Comparison of ENCODE assay signal across 8 cellular contexts in genomic region chr5:177496111-177497010, GRCh38. TPM values are rescaled to one million over a fixed set of nuclear protein-coding genes. Genes with fewer than 3 reads are reported as not detected.
A peak's percentile ranks its signal among the peaks of the same experiment; 100 is the strongest.
DNase-seq lines count a peak whose midpoint lies in the region; ATAC-seq, FAIRE-seq and TF ChIP-seq lines count a peak whose summit lies in the region.

No MANE protein-coding gene starts in this region.

- in situ Hi-C loops in K562 (cut with MboI): no loop called here

- TF ChIP-seq EP300 in K562 (IDR thresholded peaks at IDR 0.05; ENCODE audit: low read length): 0 out of 2 replicates have a peak, but pooled peaks have one; percentile 15

- H2AFZ ChIP-seq in K562 (ENCODE audit: low read depth, low read length): peak overlapping the region; percentile 36; the same call in 1 of the 2 replicates

- TF ChIP-seq CTCF in AG09319 (IDR thresholded peaks at IDR 0.05; ENCODE audit: low read depth, low read length): peak; percentile 21
- peak; percentile 45; the same call in 1 of the 2 replicates for TF ChIP-seq CTCF in GM12875 (IDR thresholded peaks at IDR 0.05; ENCODE audit: borderline replicate concordance, insufficient read depth, low read depth, low read length)
- TF ChIP-seq CTCF in K562 (IDR thresholded peaks at IDR 0.05 in 2 of 3, conservative IDR thresholded peaks at IDR 0.05 in 1 of 3; ENCODE audit: insufficient read depth in 2 of 3, low read depth in 1 of 3, low read length in 3 of 3): peak; percentile 35 to 52 (median 45); a peak in 5 of 6 replicates
- TF ChIP-seq CTCF in spleen (IDR thresholded peaks at IDR 0.05 in 8 of 11, conservative IDR thresholded peaks at IDR 0.05 in 3 of 11): peak in 1 of 11 experiments; percentile 14

- peak overlapping the region; percentile 89 to 98 for H3K9ac ChIP-seq in K562 (ENCODE audit: insufficient read depth in 1 of 2, low read depth in 2 of 2, low read length in 2 of 2)

- peaks cover 51% of the 10 kb centered on the region for H3K79me2 ChIP-seq in K562 (ENCODE audit: control insufficient read depth, insufficient read depth, low read length)

- H4K20me1 ChIP-seq in K562 (replicated peaks; ENCODE audit: control insufficient read depth, insufficient read depth, low read length): no peaks in the 10 kb centered on the region; the same call in 1 of the 2 replicates

- intact Hi-C loops in K562 (cut with micrococcal nuclease): loop anchor here (1.0 to 5.0 kb wide), 3 partner anchors 40 to 179 kb away; partner anchors contain the start of gene FAM193B
- intact Hi-C loops in spleen (cut with DNase I; ENCODE audit: low total_unique reads): no loop called here

- TF ChIP-seq RAD21 in K562 (CRISPR knock-in tag; conservative IDR thresholded peaks at IDR 0.05 in 1 of 2, IDR thresholded peaks at IDR 0.05 in 1 of 2): no peak

- H3K4me3 ChIP-seq in GM12875 (ENCODE audit: low read depth, low read length) (peak overlapping the region; percentile 70), K562 (peak overlapping the region; percentile 82), spleen (peak overlapping the region; percentile 56 to 94 (median 72))

- no peak; the same call in 1 of the 2 replicates for TF ChIP-seq POLR2A in K562 (conservative IDR thresholded peaks at IDR 0.05)
- TF ChIP-seq POLR2A in spleen (IDR thresholded peaks at IDR 0.05): no peak

- peak overlapping the region; percentile 91 for H3K4me2 ChIP-seq in K562 (ENCODE audit: insufficient read depth, low read length)

- FAIRE-seq in K562 (lab: Jason Lieb, UNC): peak; percentile 58

- H3K27ac ChIP-seq in K562 (ENCODE audit: extremely low read depth, low read depth, low read length): peak overlapping the region; percentile 95
- peak overlapping the region; percentile 15 to 93 (median 88) for H3K27ac ChIP-seq in spleen

- CTCF ChIA-PET in K562 (lab: Yijun Ruan, JAX; ENCODE audit: low intra/inter-chr PET ratio): no interaction called here

- no peaks in the 10 kb centered on the region for H3K9me1 ChIP-seq in K562 (ENCODE audit: control insufficient read depth, insufficient read depth, low read length)

- no TSS peak for BruUV-seq in K562 (replicated peaks; lab: Mats Ljungman, UMichigan)

- peaks cover 57 to 96% of the 10 kb centered on the region in 2 experiments for H3K4me1 ChIP-seq in K562 (replicated peaks in 1 of 2; ENCODE audit: control insufficient read depth in 2 of 2, insufficient read depth in 2 of 2, low read length in 2 of 2)
- H3K4me1 ChIP-seq in spleen: peaks cover 51 to 98% (median 74%) of the 10 kb centered on the region in 6 donors

- H3K9me3 ChIP-seq in K562 (replicated peaks; ENCODE audit: control insufficient read depth, insufficient read depth, low read depth, low read length) (no peaks in the 10 kb centered on the region), spleen (no peaks in the 10 kb centered on the region)

- POLR2A ChIA-PET in K562 (lab: Yijun Ruan, JAX): interaction anchor here (0.5 to 2.1 kb wide), 19 partner anchors 8 to 152 kb away, joined by 3 to 11 read pairs (median 4); partner anchors contain the start of gene DOK3

- H3K27me3 ChIP-seq in K562 (ENCODE audit: control insufficient read depth in 2 of 2, insufficient read depth in 2 of 2, low read length in 2 of 2) (no peaks in the 10 kb centered on the region), spleen (replicated peaks in 1 of 7) (peaks cover 0 to 13% (median 0%) of the 10 kb centered on the region in 7 donors)

- ATAC-seq in K562: peak; percentile 76

- 5% methylated on average over 10 of the region's 31 CpGs for WGBS in K562 (ENCODE audit: insufficient coverage, low coverage, missing lambda C conversion rate)
- WGBS in spleen, 5 donors: 23 to 53% (median 38%) methylated on average over 14 to 31 of the region's 31 CpGs

- DNase-seq in AG09319 (ENCODE audit: extremely low read depth, low read depth): peak; percentile 91
- DNase-seq in NCI-H526 treated with DMSO at 0.1 percent for 48 hours (lab: John Stamatoyannopoulos, UW): peak; percentile 29
- peak; percentile 36 to 95 (median 64) for DNase-seq in K562 (ENCODE audit: extremely low read depth in 1 of 4, low spot score in 3 of 4)
- DNase-seq in iPS-NIHi11 (ENCODE audit: low spot score): peak; percentile 78
- DNase-seq in spleen: peak; percentile 82
- no peak for DNase-seq in OCI-M2 (lab: John Stamatoyannopoulos, UW; ENCODE audit: unreplicated experiment)
- no peak for DNase-seq in activated effector memory CD4-positive, alpha-beta T cell treated with anti-CD3 and anti-CD28 coated beads, Interleukin-2, amount 50 U/mL, for 16 hours

- peaks cover 40% of the 10 kb centered on the region; the same call in 2 of the 3 replicates for H3K36me3 ChIP-seq in K562 (ENCODE audit: control insufficient read depth, insufficient read depth, low read length)
- H3K36me3 ChIP-seq in spleen: peaks cover 0 to 17% (median 13%) of the 10 kb centered on the region in 6 donors

RNA-seq across cellular contexts. Expression of gene PDLIM7, which starts 1.0 kb away (rescaled TPM):
- total RNA-seq in K562 (2011; cell fraction: chromatin; rRNA removed; ENCODE audit: low replicate concordance): 145 and 420 TPM in 2 replicates
- 271 and 275 TPM in 2 replicates for total RNA-seq in K562 (2011; cell fraction: nucleolus; rRNA removed)
- 200 and 231 TPM in 2 replicates for total RNA-seq in K562 (2011; cell fraction: nucleoplasm; rRNA removed)
- total RNA-seq in K562 (2014; rRNA removed): 85.6 and 89.0 TPM in 2 replicates
- total RNA-seq in K562 (2014; rRNA removed; fragmentation: Illumina TruSeq; extraction: Trizol): 6.4 and 10.4 TPM in 2 replicates
- 32.6 and 38.1 TPM in 2 replicates for total RNA-seq in K562 (2015; rRNA removed; fragmentation: Illumina TruSeq; extraction: Trizol)
- total RNA-seq in K562 (2021): 112 and 124 TPM in 2 replicates
- polyA plus RNA-seq in K562 (2011; rRNA removed): 34.7 and 66.8 TPM in 2 replicates
- polyA plus RNA-seq in K562 (2011; cell fraction: cytosol; rRNA removed): 40.6 and 105 TPM in 2 replicates
- polyA plus RNA-seq in K562 (2011; cell fraction: nucleus; rRNA removed): 255 and 454 TPM in 2 replicates
- polyA plus RNA-seq in K562 (2012): 79.5 and 127 TPM in 2 replicates
- polyA plus RNA-seq in K562 (2014; fragmentation: Illumina TruSeq; extraction: Trizol): 25.5 and 49.4 TPM in 2 replicates
- polyA plus RNA-seq in K562 (2014; fragmentation: Nextera tagmentation; extraction: Ambion mirVana): 1 to 10 TPM; 2.1 to 4.1 TPM
- polyA plus RNA-seq in K562 (2014; rRNA removed): 115 and 119 TPM in 2 replicates
- 18.4 and 18.7 TPM in 2 replicates for polyA minus RNA-seq in K562 (2011; rRNA and poly(A)+ RNA removed)
- polyA minus RNA-seq in K562 (2011; cell fraction: cytosol; rRNA and poly(A)+ RNA removed): 39.0 and 41.5 TPM in 2 replicates
- 90.7 and 100 TPM in 2 replicates for polyA minus RNA-seq in K562 (2011; cell fraction: nucleus; rRNA and poly(A)+ RNA removed)
- total RNA-seq in spleen: 100 to 1,000 TPM in 3 of 7 donors, 10 to 100 TPM in 4; 44.8 to 220 (median 86.4) TPM
- polyA plus RNA-seq in spleen: 100 to 1,000 TPM in 1 of 3 donors, 10 to 100 TPM in 2; 42.5 to 125 (median 59.2) TPM

RNA-seq across cellular contexts. Expression of gene DOK3, which starts 13.3 kb away (rescaled TPM):
- 31.3 and 80.0 TPM in 2 replicates for total RNA-seq in K562 (2011; cell fraction: chromatin; rRNA removed; ENCODE audit: low replicate concordance)
- total RNA-seq in K562 (2011; cell fraction: nucleolus; rRNA removed): 40.8 and 45.7 TPM in 2 replicates
- total RNA-seq in K562 (2011; cell fraction: nucleoplasm; rRNA removed): 31.9 and 45.3 TPM in 2 replicates
- total RNA-seq in K562 (2014; rRNA removed) (9.2 and 11.0 TPM in 2 replicates), K562 (2014; rRNA removed; fragmentation: Illumina TruSeq; extraction: Trizol) (2.0 TPM in 2 replicates), K562 (2015; rRNA removed; fragmentation: Illumina TruSeq; extraction: Trizol) (5.9 and 7.2 TPM in 2 replicates), K562 (2021) (15.7 and 21.1 TPM in 2 replicates), spleen (100 to 1,000 TPM; 111 to 231 (median 149) TPM)
- polyA plus RNA-seq in K562 (2011; rRNA removed) (8.0 and 16.1 TPM in 2 replicates), K562 (2014; fragmentation: Illumina TruSeq; extraction: Trizol) (10.1 and 12.5 TPM in 2 replicates), K562 (2014; fragmentation: Nextera tagmentation; extraction: Ambion mirVana) (1 to 10 TPM; 1.3 to 1.7 TPM), K562 (2014; rRNA removed) (16.9 and 23.0 TPM in 2 replicates), spleen (100 to 1,000 TPM in 1 of 3 donors, 10 to 100 TPM in 2; 69.9 to 144 (median 98.4) TPM)
- polyA plus RNA-seq in K562 (2011; cell fraction: cytosol; rRNA removed): 15.1 and 21.5 TPM in 2 replicates
- polyA plus RNA-seq in K562 (2011; cell fraction: nucleus; rRNA removed): 70.3 and 111 TPM in 2 replicates
- polyA plus RNA-seq in K562 (2012): 14.5 and 23.5 TPM in 2 replicates
- 3.9 and 4.1 TPM in 2 replicates for polyA minus RNA-seq in K562 (2011; rRNA and poly(A)+ RNA removed)
- 7.4 and 11.9 TPM in 2 replicates for polyA minus RNA-seq in K562 (2011; cell fraction: cytosol; rRNA and poly(A)+ RNA removed)
- polyA minus RNA-seq in K562 (2011; cell fraction: nucleus; rRNA and poly(A)+ RNA removed): 18.3 and 19.9 TPM in 2 replicates

RNA-seq across cellular contexts. Expression of gene DDX41, which starts 20.4 kb away (rescaled TPM):
- total RNA-seq in K562 (2011; cell fraction: chromatin; rRNA removed; ENCODE audit: low replicate concordance): 156 and 392 TPM in 2 replicates
- 235 and 242 TPM in 2 replicates for total RNA-seq in K562 (2011; cell fraction: nucleolus; rRNA removed)
- 123 and 170 TPM in 2 replicates for total RNA-seq in K562 (2011; cell fraction: nucleoplasm; rRNA removed)
- total RNA-seq in K562 (2014; rRNA removed) (284 and 396 TPM in 2 replicates), K562 (2014; rRNA removed; fragmentation: Illumina TruSeq; extraction: Trizol) (41.4 and 53.7 TPM in 2 replicates), K562 (2015; rRNA removed; fragmentation: Illumina TruSeq; extraction: Trizol) (97.1 and 116 TPM in 2 replicates), K562 (2021) (164 and 167 TPM in 2 replicates), spleen (100 to 1,000 TPM in 2 of 7 donors, 10 to 100 TPM in 5; 68.9 to 126 (median 91.8) TPM)
- polyA plus RNA-seq in K562 (2011; rRNA removed) (138 and 148 TPM in 2 replicates), K562 (2014; fragmentation: Illumina TruSeq; extraction: Trizol) (94.9 and 113 TPM in 2 replicates), K562 (2014; fragmentation: Nextera tagmentation; extraction: Ambion mirVana) (10 to 100 TPM; 38.2 to 60.1 TPM), K562 (2014; rRNA removed) (234 and 236 TPM in 2 replicates), spleen (10 to 100 TPM; 68.9 to 99.4 (median 92.9) TPM)
- polyA plus RNA-seq in K562 (2011; cell fraction: cytosol; rRNA removed): 199 and 327 TPM in 2 replicates
- 545 and 753 TPM in 2 replicates for polyA plus RNA-seq in K562 (2011; cell fraction: nucleus; rRNA removed)
- polyA plus RNA-seq in K562 (2012): 166 and 178 TPM in 2 replicates
- 143 and 154 TPM in 2 replicates for polyA minus RNA-seq in K562 (2011; rRNA and poly(A)+ RNA removed)
- 157 and 376 TPM in 2 replicates for polyA minus RNA-seq in K562 (2011; cell fraction: cytosol; rRNA and poly(A)+ RNA removed)
- 191 and 218 TPM in 2 replicates for polyA minus RNA-seq in K562 (2011; cell fraction: nucleus; rRNA and poly(A)+ RNA removed)

RNA-seq across cellular contexts. Expression of gene DBN1, which starts 22.9 kb away (rescaled TPM):
- 62.9 and 114 TPM in 2 replicates for total RNA-seq in K562 (2011; cell fraction: chromatin; rRNA removed; ENCODE audit: low replicate concordance)
- 51.0 and 54.6 TPM in 2 replicates for total RNA-seq in K562 (2011; cell fraction: nucleolus; rRNA removed)
- 24.9 and 46.2 TPM in 2 replicates for total RNA-seq in K562 (2011; cell fraction: nucleoplasm; rRNA removed)
- total RNA-seq in K562 (2014; rRNA removed) (72.9 and 87.2 TPM in 2 replicates), K562 (2014; rRNA removed; fragmentation: Illumina TruSeq; extraction: Trizol) (11.7 and 12.3 TPM in 2 replicates), K562 (2015; rRNA removed; fragmentation: Illumina TruSeq; extraction: Trizol) (27.9 and 33.0 TPM in 2 replicates), K562 (2021) (78.9 and 84.3 TPM in 2 replicates), spleen (10 to 100 TPM; 13.0 to 26.5 (median 17.6) TPM)
- polyA plus RNA-seq in K562 (2011; rRNA removed) (34.3 and 44.2 TPM in 2 replicates), K562 (2014; fragmentation: Illumina TruSeq; extraction: Trizol) (22.1 and 54.4 TPM in 2 replicates), K562 (2014; fragmentation: Nextera tagmentation; extraction: Ambion mirVana) (under 1 TPM; 0.25 to 0.34 TPM), K562 (2014; rRNA removed) (53.2 and 81.8 TPM in 2 replicates), spleen (10 to 100 TPM in 1 of 3 donors, 1 to 10 TPM in 2; 6.8 to 16.3 (median 7.6) TPM)
- polyA plus RNA-seq in K562 (2011; cell fraction: cytosol; rRNA removed): 21.2 and 83.9 TPM in 2 replicates
- polyA plus RNA-seq in K562 (2011; cell fraction: nucleus; rRNA removed): 142 and 188 TPM in 2 replicates
- 44.7 and 45.1 TPM in 2 replicates for polyA plus RNA-seq in K562 (2012)
- polyA minus RNA-seq in K562 (2011; rRNA and poly(A)+ RNA removed): 20.0 and 24.6 TPM in 2 replicates
- 26.6 and 37.0 TPM in 2 replicates for polyA minus RNA-seq in K562 (2011; cell fraction: cytosol; rRNA and poly(A)+ RNA removed)
- 30.0 and 61.5 TPM in 2 replicates for polyA minus RNA-seq in K562 (2011; cell fraction: nucleus; rRNA and poly(A)+ RNA removed)

RNA-seq across cellular contexts. Expression of gene PRR7, which starts 49.7 kb away (rescaled TPM):
- total RNA-seq in K562 (2011; cell fraction: chromatin; rRNA removed; ENCODE audit: low replicate concordance): 1.6 TPM in 1 of 2 replicates, not detected in the other
- total RNA-seq in K562 (2011; cell fraction: nucleolus; rRNA removed): 3.3 and 4.7 TPM in 2 replicates
- total RNA-seq in K562 (2011; cell fraction: nucleoplasm; rRNA removed): 1.0 and 1.9 TPM in 2 replicates
- total RNA-seq in K562 (2014; rRNA removed) (11.3 and 14.9 TPM in 2 replicates), K562 (2014; rRNA removed; fragmentation: Illumina TruSeq; extraction: Trizol) (not detected in 2 replicates), K562 (2015; rRNA removed; fragmentation: Illumina TruSeq; extraction: Trizol) (0.80 and 1.2 TPM in 2 replicates), K562 (2021) (9.7 and 10.4 TPM in 2 replicates), spleen (1 to 10 TPM in 6 of 7 donors, not detected in 1; 2.6 to 5.3 (median 4.7) TPM)
- polyA plus RNA-seq in K562 (2011; rRNA removed) (0.92 and 1.0 TPM in 2 replicates), K562 (2014; fragmentation: Illumina TruSeq; extraction: Trizol) (0.24 TPM in 1 of 2 replicates, not detected in the other), K562 (2014; fragmentation: Nextera tagmentation; extraction: Ambion mirVana) (not detected), K562 (2014; rRNA removed) (10.9 and 11.2 TPM in 2 replicates), spleen (1 to 10 TPM; 1.7 to 5.7 (median 3.9) TPM)
- 3.5 and 22.1 TPM in 2 replicates for polyA plus RNA-seq in K562 (2011; cell fraction: cytosol; rRNA removed)
- polyA plus RNA-seq in K562 (2011; cell fraction: nucleus; rRNA removed): 3.3 and 7.7 TPM in 2 replicates
- 2.3 and 4.3 TPM in 2 replicates for polyA plus RNA-seq in K562 (2012)
- not detected in 2 replicates for polyA minus RNA-seq in K562 (2011; rRNA and poly(A)+ RNA removed)
- 3.3 and 6.1 TPM in 2 replicates for polyA minus RNA-seq in K562 (2011; cell fraction: cytosol; rRNA and poly(A)+ RNA removed)
- 2.1 and 2.6 TPM in 2 replicates for polyA minus RNA-seq in K562 (2011; cell fraction: nucleus; rRNA and poly(A)+ RNA removed)

Comparison
In these comparisons a context has a peak if more than half of its experiments do, and no peak if none do; other contexts are left out.
1. DNase-seq: peak in AG09319 (single experiment), NCI-H526 treated with DMSO at 0.1 percent for 48 hours (single experiment), K562 (4 of 4), iPS-NIHi11 (single experiment) and spleen (single experiment); none in OCI-M2 (single experiment) and activated effector memory CD4-positive, alpha-beta T cell treated with anti-CD3 and anti-CD28 coated beads, Interleukin-2, amount 50 U/mL, for 16 hours (single experiment).
2. Peak in every context shown above with its lines, with median percentiles within 50 percentile points of each other: H3K4me3 ChIP-seq.